In genomic region chr1:18411820-18412641, GRCh38 we compare ENCODE assay signal across 34 cellular contexts.
"Had no signal": no experiment of that assay in that cellular context is flagged by ENCODE, and none has a peak within 500 bp of the region (broad histone marks: within the 10 kb centered on the region; RNA-seq: fewer than 3 reads in every experiment).

No MANE protein-coding gene starts in this region.

- H3K27ac Mint-ChIP-seq: activated naive CD8-positive, alpha-beta T cell treated with anti-CD3 and anti-CD28 coated beads, Interleukin-2, amount 10 ng/mL, durations not matched to agents 7 days and 5 days; brain; effector memory CD8-positive, alpha-beta T cell; immature natural killer cell; nephron; progenitor cell of endocrine pancreas; stimulated activated effector memory CD8-positive, alpha-beta T cell treated with anti-CD3 and anti-CD28 coated beads, Interleukin-12 subunit alpha, Interleukin-12 subunit beta, amount 100 ng/mL, for 72 hours; stimulated activated naive CD8-positive, alpha-beta T cell treated with anti-CD3 and anti-CD28 coated beads, Interleukin-15, Interleukin-2, amounts not matched to agents 100 ng/mL and 50 ng/mL, for 24 hours; T-helper 1 cell treated with Interleukin-12 subunit alpha and Interleukin-12 subunit beta and Interleukin-4 antibody, amounts not matched to agents 30 μg/mL and 1 μg/mL, for 36 hours had no signal

- H3K4me3 Mint-ChIP-seq: activated naive CD8-positive, alpha-beta T cell treated with anti-CD3 and anti-CD28 coated beads, Interleukin-2, amount 10 ng/mL, durations not matched to agents 7 days and 5 days; brain; effector memory CD8-positive, alpha-beta T cell; immature natural killer cell; nephron; stimulated activated effector memory CD8-positive, alpha-beta T cell treated with anti-CD3 and anti-CD28 coated beads, Interleukin-12 subunit alpha, Interleukin-12 subunit beta, amount 100 ng/mL, for 72 hours; stimulated activated naive CD8-positive, alpha-beta T cell treated with anti-CD3 and anti-CD28 coated beads, Interleukin-15, Interleukin-2, amounts not matched to agents 100 ng/mL and 50 ng/mL, for 24 hours; T-helper 1 cell treated with Interleukin-12 subunit alpha and Interleukin-12 subunit beta and Interleukin-4 antibody, amounts not matched to agents 30 μg/mL and 1 μg/mL, for 36 hours had no signal

- H3K9me3 ChIP-seq: neutrophil, ovary, uterus had no signal

- H3K4me1 ChIP-seq: ascending aorta, left lung, lower lobe of right lung, uterus had no signal

- H3K36me3 ChIP-seq: ascending aorta, left lung, lower lobe of right lung, neutrophil, ovary, thoracic aorta, uterus, WERI-Rb-1 had no signal

- H3K27me3 ChIP-seq: ascending aorta, neutrophil, ovary, uterus had no signal

- ATAC-seq: activated CD4-positive, CD25-positive, alpha-beta regulatory T cell treated with anti-CD3 and anti-CD28 coated beads, Interleukin-2, amount 50 U/mL, for 24 hours; effector memory CD8-positive, alpha-beta T cell; left lung; lower lobe of right lung; sciatic nerve; stimulated activated effector memory CD8-positive, alpha-beta T cell treated with anti-CD3 and anti-CD28 coated beads, Interleukin-12 subunit alpha, Interleukin-12 subunit beta, amount 100 ng/mL, for 72 hours had no signal

- H3K27ac ChIP-seq: ascending aorta, left lung, lower lobe of right lung, neutrophil, ovary, skin epidermis, thoracic aorta, uterus, WERI-Rb-1 had no signal

- H3K27me3 Mint-ChIP-seq: activated naive CD8-positive, alpha-beta T cell treated with anti-CD3 and anti-CD28 coated beads, Interleukin-2, amount 10 ng/mL, durations not matched to agents 7 days and 5 days had no signal

- H3K36me3 Mint-ChIP-seq: activated naive CD8-positive, alpha-beta T cell treated with anti-CD3 and anti-CD28 coated beads, Interleukin-2, amount 10 ng/mL, durations not matched to agents 7 days and 5 days; brain; immature natural killer cell; stimulated activated effector memory CD8-positive, alpha-beta T cell treated with anti-CD3 and anti-CD28 coated beads, Interleukin-12 subunit alpha, Interleukin-12 subunit beta, amount 100 ng/mL, for 72 hours had no signal

- H3K4me1 Mint-ChIP-seq: activated naive CD8-positive, alpha-beta T cell treated with anti-CD3 and anti-CD28 coated beads, Interleukin-2, amount 10 ng/mL, durations not matched to agents 7 days and 5 days; immature natural killer cell; nephron; stimulated activated effector memory CD8-positive, alpha-beta T cell treated with anti-CD3 and anti-CD28 coated beads, Interleukin-12 subunit alpha, Interleukin-12 subunit beta, amount 100 ng/mL, for 72 hours had no signal

- DNase-seq: activated CD4-positive, alpha-beta T cell treated with anti-CD3 and anti-CD28 coated beads for 48 hours; activated CD4-positive, alpha-beta T cell treated with anti-CD3 and anti-CD28 coated beads, Interleukin-2, amount 50 U/mL, for 48 hours; activated CD8-positive, alpha-beta memory T cell treated with anti-CD3 and anti-CD28 coated beads for 24 hours; activated effector memory CD4-positive, alpha-beta T cell treated with Interleukin-2 at 50 U/mL for 16 hours; activated naive CD4-positive, alpha-beta T cell treated with Interleukin-2 at 50 U/mL for 16 hours; activated naive CD8-positive, alpha-beta T cell treated with anti-CD3 and anti-CD28 coated beads, Interleukin-2, amount 10 ng/mL, durations not matched to agents 7 days and 5 days; caudate nucleus; cortex of kidney; effector memory CD8-positive, alpha-beta T cell; erythroblast; head of caudate nucleus; hypothalamus; immature natural killer cell; left lung; lower lobe of right lung; mesendoderm; ovary; stimulated activated CD4-positive, alpha-beta T cell treated with anti-CD3 and anti-CD28 coated beads, Interleukin-4, amount 100 ng/mL, for 24 hours; T1000; trophoblast cell; uterus; WERI-Rb-1 had no signal

- H3K4me3 ChIP-seq: ascending aorta, left lung, lower lobe of right lung, ovary, skin epidermis, thoracic aorta, uterus had no signal
